In genomic region chr21:32710987-32711386, GRCh38 we compare ENCODE assay signal across 1 cellular context.
A peak's percentile ranks its signal among the peaks of the same experiment; 100 is the strongest.
TF ChIP-seq lines count a peak whose summit lies in the region.

No MANE protein-coding gene starts in this region.

TF ChIP-seq in K562, 482 proteins besides CTCF, POLR2A, EP300 and RAD21 (continued from another document):
- TF ChIP-seq, protein P1, sequence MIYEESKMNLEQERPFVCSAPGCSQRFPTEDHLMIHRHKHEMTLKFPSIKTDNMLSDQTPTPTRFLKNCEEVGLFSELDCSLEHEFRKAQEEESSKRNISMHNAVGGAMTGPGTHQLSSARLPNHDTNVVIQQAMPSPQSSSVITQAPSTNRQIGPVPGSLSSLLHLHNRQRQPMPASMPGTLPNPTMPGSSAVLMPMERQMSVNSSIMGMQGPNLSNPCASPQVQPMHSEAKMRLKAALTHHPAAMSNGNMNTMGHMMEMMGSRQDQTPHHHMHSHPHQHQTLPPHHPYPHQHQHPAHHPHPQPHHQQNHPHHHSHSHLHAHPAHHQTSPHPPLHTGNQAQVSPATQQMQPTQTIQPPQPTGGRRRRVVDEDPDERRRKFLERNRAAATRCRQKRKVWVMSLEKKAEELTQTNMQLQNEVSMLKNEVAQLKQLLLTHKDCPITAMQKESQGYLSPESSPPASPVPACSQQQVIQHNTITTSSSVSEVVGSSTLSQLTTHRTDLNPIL (CRISPR knock-in tag; IDR thresholded peaks at IDR 0.05), result no peak
- no peak for TF ChIP-seq GATA2 (CRISPR knock-in tag; IDR thresholded peaks at IDR 0.05)
- TF ChIP-seq MEF2A (IDR thresholded peaks at IDR 0.05; ENCODE audit: control insufficient read depth, low read depth, low read length), result peak; percentile 61; the same call in 1 of the 2 replicates
